13 cellular contexts compared by ENCODE assay signal in the genomic region with DNA sequence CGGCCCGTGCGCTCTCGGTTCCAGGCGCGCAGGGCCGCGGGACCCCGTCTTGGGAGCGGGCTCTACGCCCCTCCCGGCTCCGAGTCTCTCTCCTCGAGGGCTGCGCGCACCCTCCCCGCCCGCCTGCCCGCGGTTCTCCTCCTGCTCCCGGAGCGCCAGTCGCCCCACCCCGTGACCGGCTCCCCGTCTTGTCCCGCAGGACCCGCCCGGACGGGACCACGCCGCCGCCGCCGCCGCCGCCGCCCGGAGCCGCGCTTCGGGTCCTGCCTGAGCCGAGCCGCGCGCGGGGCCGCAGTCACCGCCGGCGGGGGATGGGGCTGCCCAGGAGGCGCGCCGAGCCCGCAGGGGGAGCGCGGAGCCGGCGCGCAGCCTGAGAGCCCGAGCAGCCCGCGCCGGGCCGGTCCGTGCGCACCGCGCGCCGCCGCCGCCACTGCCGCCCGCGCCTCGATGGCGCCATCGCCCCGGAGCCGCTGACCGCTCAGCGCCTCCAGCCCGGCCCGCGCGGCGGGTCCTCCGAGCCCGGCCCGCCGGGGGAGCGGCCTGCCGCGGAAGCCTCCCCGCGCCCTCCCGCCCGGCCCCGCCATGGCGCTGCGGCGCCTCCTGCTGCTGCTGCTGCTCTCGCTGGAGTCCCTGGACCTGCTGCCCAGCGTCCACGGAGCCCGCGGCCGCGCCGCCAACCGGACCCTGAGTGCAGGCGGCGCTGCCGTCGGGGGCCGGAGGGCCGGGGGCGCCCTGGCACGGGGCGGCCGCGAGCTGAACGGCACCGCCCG. TPM values are rescaled to one million over a fixed set of nuclear protein-coding genes. Genes with fewer than 3 reads are reported as not detected.
DNase-seq lines count a peak whose midpoint lies in the region; ATAC-seq and TF ChIP-seq lines count a peak whose summit lies in the region.
"Had no signal": no experiment of that assay in that cellular context is flagged by ENCODE, and none has a peak within 500 bp of the region (broad histone marks: within the 10 kb centered on the region; RNA-seq: fewer than 3 reads in every experiment).

A gene (plus strand): TSS at position 373 of the 770 bp plus-strand sequence.

- no peaks in the 10 kb centered on the region for H3K79me2 ChIP-seq in GM23338 (replicated peaks; ENCODE audit: insufficient read depth)
- H3K79me2 ChIP-seq in PC-9 (ENCODE audit: low read depth), result no peaks in the 10 kb centered on the region

- TF ChIP-seq POLR2A in body of pancreas (IDR thresholded peaks at IDR 0.05), result no peak

- H3K4me3 ChIP-seq in GM23338 (peak within 1 kb of the TSS; percentile 49), body of pancreas (peak within 1 kb of the TSS in 1 of 2 donors; percentile 0), skin epidermis (peak within 1 kb of the TSS; percentile 4 to 48 (median 26)), PC-9 (no peak within 1 kb of the TSS)
- H3K4me3 ChIP-seq: GM12878 had no signal

- CTCF ChIA-PET in PC-9 (lab: Charles Lee), result no interaction called here

- peak; percentile 68 for ATAC-seq in GM23338
- ATAC-seq in body of pancreas, result peak; percentile 25
- ATAC-seq: GM12878 had no signal

- BruUV-seq in PC-9 (replicated peaks; lab: Mats Ljungman, UMichigan), result no TSS peak

- H3K9me3 ChIP-seq in body of pancreas (no peaks in the 10 kb centered on the region), PC-9 (ENCODE audit: insufficient read depth, low read depth) (no peaks in the 10 kb centered on the region)

- peaks cover 37% of the 10 kb centered on the region for H3K36me3 Mint-ChIP-seq in GM23338 (ENCODE audit: low read depth)

- H3K9me3 Mint-ChIP-seq in GM23338, result peaks cover 83% of the 10 kb centered on the region

- H3K4me3 Mint-ChIP-seq in GM23338, result no peak within 1 kb of the TSS; the same call in 2 of the 3 replicates

- peak within 1 kb of the TSS; percentile 43; the same call in 1 of the 2 replicates for H2AFZ ChIP-seq in GM23338
- H2AFZ ChIP-seq in PC-9, result no peak within 1 kb of the TSS

- no peaks in the 10 kb centered on the region for H3K4me1 ChIP-seq in GM23338 (ENCODE audit: insufficient read depth)
- H3K4me1 ChIP-seq in body of pancreas, result peaks cover 13% of the 10 kb centered on the region
- no peaks in the 10 kb centered on the region for H3K4me1 ChIP-seq in PC-9 (replicated peaks; ENCODE audit: insufficient read depth)

- no peaks in the 10 kb centered on the region for H3K4me1 Mint-ChIP-seq in GM23338

- no peaks in the 10 kb centered on the region for H3K36me3 ChIP-seq in GM23338 (ENCODE audit: insufficient read depth)
- H3K36me3 ChIP-seq in body of pancreas (replicated peaks in 1 of 2; ENCODE audit: insufficient read depth in 1 of 2, low read depth in 2 of 2), result no peaks in the 10 kb centered on the region
- H3K36me3 ChIP-seq in PC-9 (ENCODE audit: low read depth), result no peaks in the 10 kb centered on the region

- H3K4me2 ChIP-seq in GM23338 (peak within 1 kb of the TSS; percentile 70; the same call in 1 of the 2 replicates), PC-9 (no peak within 1 kb of the TSS)

- H3K27ac ChIP-seq in GM23338 (ENCODE audit: low read depth) (no peak within 1 kb of the TSS), body of pancreas (no peak within 1 kb of the TSS), skin epidermis (peak within 1 kb of the TSS in 1 of 21 experiments; percentile 5), PC-9 (no peak within 1 kb of the TSS)

- POLR2A ChIA-PET in PC-9 (lab: Charles Lee; ENCODE audit: unreplicated experiment), result no interaction called here

- H3K9me2 ChIP-seq in GM23338 (ENCODE audit: insufficient read depth), result 0 out of 2 replicates have a peak, but pooled peaks cover 4% of the 10 kb centered on the region
- H3K9me2 ChIP-seq in PC-9 (ENCODE audit: insufficient read depth), result no peaks in the 10 kb centered on the region

- H3F3A ChIP-seq in GM23338 (replicated peaks; ENCODE audit: low read depth) (no peaks in the 10 kb centered on the region), PC-9 (ENCODE audit: insufficient read depth, low read depth) (no peaks in the 10 kb centered on the region)

- H3K27me3 ChIP-seq in GM23338 (ENCODE audit: insufficient read depth) (peaks cover 57% of the 10 kb centered on the region), body of pancreas (peaks cover 0 to 13% of the 10 kb centered on the region in 2 donors), PC-9 (ENCODE audit: insufficient read depth, low read depth) (no peaks in the 10 kb centered on the region)

- H3K27ac Mint-ChIP-seq in GM23338, result no peak within 1 kb of the TSS

- peak; percentile 43 for DNase-seq in GM23338 (ENCODE audit: low spot score)
- no peak for DNase-seq in body of pancreas
- peak; percentile 72 for DNase-seq in islet precursor cell
- DNase-seq in NK-92 (lab: John Stamatoyannopoulos, UW; ENCODE audit: unreplicated experiment), result no peak
- no peak for DNase-seq in effector CD4-positive, alpha-beta T cell
- DNase-seq in PC-9, result no peak
- DNase-seq in NCI-H146 (lab: John Stamatoyannopoulos, UW), result no peak
- DNase-seq: Calu3, MV-4-11 had no signal

- 1% methylated on average over 75 of the region's 126 CpGs; no CpG with 5 or more reads in 1 of the 2 donors for WGBS in body of pancreas, 2 donors

- H4K20me1 ChIP-seq in GM23338 (replicated peaks; ENCODE audit: insufficient read depth) (no peaks in the 10 kb centered on the region), PC-9 (ENCODE audit: insufficient read depth) (no peaks in the 10 kb centered on the region)

- intact Hi-C loops in body of pancreas (cut with DNase I), result no loop called here
- intact Hi-C loops in PC-9 (cut with micrococcal nuclease; ENCODE audit: unreplicated experiment), result no loop called here

- peaks cover 29% of the 10 kb centered on the region for H3K27me3 Mint-ChIP-seq in GM23338 (ENCODE audit: insufficient read depth, low read depth, poor library complexity)

- TF ChIP-seq CTCF in GM23338 (conservative IDR thresholded peaks at IDR 0.05; ENCODE audit: low read depth in 2 of 2) (no peak), body of pancreas (IDR thresholded peaks at IDR 0.05) (no peak), PC-9 (conservative IDR thresholded peaks at IDR 0.05) (no peak)

TF ChIP-seq in GM23338, 12 proteins besides CTCF, POLR2A, EP300 and RAD21 (continues in another document):
- no peak for TF ChIP-seq STAT1 (IDR thresholded peaks at IDR 0.05; ENCODE audit: unreplicated experiment)
- no peak for TF ChIP-seq ZNF331 (CRISPR knock-in tag; IDR thresholded peaks at IDR 0.05; ENCODE audit: low read depth)
- no peak for TF ChIP-seq EZH2phosphoT487 (IDR thresholded peaks at IDR 0.05; ENCODE audit: unreplicated experiment)
- TF ChIP-seq, protein P1, sequence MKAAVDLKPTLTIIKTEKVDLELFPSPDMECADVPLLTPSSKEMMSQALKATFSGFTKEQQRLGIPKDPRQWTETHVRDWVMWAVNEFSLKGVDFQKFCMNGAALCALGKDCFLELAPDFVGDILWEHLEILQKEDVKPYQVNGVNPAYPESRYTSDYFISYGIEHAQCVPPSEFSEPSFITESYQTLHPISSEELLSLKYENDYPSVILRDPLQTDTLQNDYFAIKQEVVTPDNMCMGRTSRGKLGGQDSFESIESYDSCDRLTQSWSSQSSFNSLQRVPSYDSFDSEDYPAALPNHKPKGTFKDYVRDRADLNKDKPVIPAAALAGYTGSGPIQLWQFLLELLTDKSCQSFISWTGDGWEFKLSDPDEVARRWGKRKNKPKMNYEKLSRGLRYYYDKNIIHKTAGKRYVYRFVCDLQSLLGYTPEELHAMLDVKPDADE (IDR thresholded peaks at IDR 0.05), result no peak
- no peak for TF ChIP-seq JUNB (IDR thresholded peaks at IDR 0.05; ENCODE audit: unreplicated experiment)

RNA-seq across cellular contexts. Expression of the gene that starts here (rescaled TPM):
- 0.52 TPM in 1 of 2 replicates, not detected in the other for total RNA-seq in GM23338 (2014; rRNA removed; shearing (Covaris generic))
- polyA plus RNA-seq in GM23338 (2016; fragmentation: Nextera tagmentation; extraction: Ambion mirVana), result not detected in 2 replicates
- under 1 TPM; under 0.01 to 0.52 TPM for total RNA-seq in body of pancreas
- total RNA-seq in PC-9 (2021), result not detected in 2 replicates
- total RNA-seq: Calu3; fibroblast of villous mesenchyme; GM12878; T-helper 1 cell treated with Interleukin-12 subunit alpha and Interleukin-12 subunit beta and Interleukin-4 antibody, amounts not matched to agents 30 ng/mL and 1 ng/mL, for 36 hours had no signal
- polyA plus RNA-seq: GM12878 had no signal

Comparison
In these comparisons a context has a peak if more than half of its experiments do, and no peak if none do; other contexts are left out.
1. Peak in DNase-seq, ATAC-seq, H3K4me3 ChIP-seq and H3K4me2 ChIP-seq in GM23338; RNA of the gene not detected or under 1 TPM.
2. Peak in ATAC-seq in body of pancreas; RNA of the gene not detected or under 1 TPM.